ENCODE assay signal across 1 cellular context in genomic region chr5:42989198-42989597, GRCh38.
TF ChIP-seq lines count a peak whose summit lies in the region.

No MANE protein-coding gene starts in this region.

TF ChIP-seq in A549, 52 proteins besides CTCF, POLR2A, EP300 and RAD21 (continued from another document):
- no peak for TF ChIP-seq KDM1A (IDR thresholded peaks at IDR 0.05; ENCODE audit: low read depth)
- TF ChIP-seq ZNF302 (CRISPR knock-in tag; IDR thresholded peaks at IDR 0.05) = no peak
- TF ChIP-seq ZSCAN20 (CRISPR knock-in tag; IDR thresholded peaks at IDR 0.05) = no peak
- no peak for TF ChIP-seq HEYL (CRISPR knock-in tag; IDR thresholded peaks at IDR 0.05)
